Comparison of ENCODE assay signal across 1 cellular context in the genomic region with DNA sequence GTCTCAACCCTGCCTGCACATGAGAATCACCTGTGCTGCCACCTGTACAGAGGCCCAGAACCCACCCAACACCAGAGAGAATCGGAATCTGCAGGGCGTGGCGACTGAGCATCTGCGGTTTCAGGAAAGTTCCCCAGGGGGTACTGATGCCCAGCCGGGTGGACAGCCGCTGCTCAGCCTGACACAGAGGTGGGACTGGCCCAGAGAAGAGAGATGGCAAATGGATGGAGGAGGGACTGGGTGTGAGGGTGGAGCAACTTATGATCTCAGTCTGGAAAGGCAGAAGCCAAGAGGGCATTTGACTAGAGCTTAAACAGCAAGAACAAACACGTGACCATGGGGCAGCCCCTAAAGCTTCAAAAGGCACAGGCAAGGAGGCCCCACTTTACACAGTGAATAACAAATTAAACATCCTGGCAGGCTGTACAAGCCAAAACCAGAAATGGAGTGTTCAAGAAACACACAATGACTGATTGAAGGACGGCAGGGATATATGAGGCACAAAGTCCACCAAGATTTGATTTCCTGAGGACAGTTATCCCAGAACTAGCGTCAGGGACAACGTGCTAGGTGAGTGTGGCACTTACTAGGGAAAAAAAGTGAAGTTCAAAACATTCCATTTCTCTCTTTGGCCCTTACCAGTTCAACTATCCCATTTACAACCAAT.
TF ChIP-seq lines count a peak whose summit lies in the region.

No MANE protein-coding gene starts in this region.

TF ChIP-seq in HepG2, 621 proteins besides CTCF, POLR2A, EP300 and RAD21 (continued from another document and continues in another):
- TF ChIP-seq, protein P1, sequence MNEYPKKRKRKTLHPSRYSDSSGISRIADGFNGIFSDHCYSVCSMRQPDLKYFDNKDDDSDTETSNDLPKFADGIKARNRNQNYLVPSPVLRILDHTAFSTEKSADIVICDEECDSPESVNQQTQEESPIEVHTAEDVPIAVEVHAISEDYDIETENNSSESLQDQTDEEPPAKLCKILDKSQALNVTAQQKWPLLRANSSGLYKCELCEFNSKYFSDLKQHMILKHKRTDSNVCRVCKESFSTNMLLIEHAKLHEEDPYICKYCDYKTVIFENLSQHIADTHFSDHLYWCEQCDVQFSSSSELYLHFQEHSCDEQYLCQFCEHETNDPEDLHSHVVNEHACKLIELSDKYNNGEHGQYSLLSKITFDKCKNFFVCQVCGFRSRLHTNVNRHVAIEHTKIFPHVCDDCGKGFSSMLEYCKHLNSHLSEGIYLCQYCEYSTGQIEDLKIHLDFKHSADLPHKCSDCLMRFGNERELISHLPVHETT (CRISPR knock-in tag; conservative IDR thresholded peaks at IDR 0.05): no peak
- no peak for TF ChIP-seq KDM5B (CRISPR knock-in tag; IDR thresholded peaks at IDR 0.05; ENCODE audit: borderline replicate concordance)
- no peak for TF ChIP-seq GLI4 (CRISPR knock-in tag; IDR thresholded peaks at IDR 0.05; ENCODE audit: borderline replicate concordance)
- no peak for TF ChIP-seq ZNF775 (CRISPR knock-in tag; IDR thresholded peaks at IDR 0.05; ENCODE audit: borderline replicate concordance)
- peak; percentile 83 for TF ChIP-seq FOXA3 (CRISPR knock-in tag; IDR thresholded peaks at IDR 0.05)
- peak; percentile 38; the same call in 1 of the 2 replicates for TF ChIP-seq TAF1 (CRISPR knock-in tag; IDR thresholded peaks at IDR 0.05)
- TF ChIP-seq ZNF7 (CRISPR knock-in tag; IDR thresholded peaks at IDR 0.05): no peak
- TF ChIP-seq, protein P2, sequence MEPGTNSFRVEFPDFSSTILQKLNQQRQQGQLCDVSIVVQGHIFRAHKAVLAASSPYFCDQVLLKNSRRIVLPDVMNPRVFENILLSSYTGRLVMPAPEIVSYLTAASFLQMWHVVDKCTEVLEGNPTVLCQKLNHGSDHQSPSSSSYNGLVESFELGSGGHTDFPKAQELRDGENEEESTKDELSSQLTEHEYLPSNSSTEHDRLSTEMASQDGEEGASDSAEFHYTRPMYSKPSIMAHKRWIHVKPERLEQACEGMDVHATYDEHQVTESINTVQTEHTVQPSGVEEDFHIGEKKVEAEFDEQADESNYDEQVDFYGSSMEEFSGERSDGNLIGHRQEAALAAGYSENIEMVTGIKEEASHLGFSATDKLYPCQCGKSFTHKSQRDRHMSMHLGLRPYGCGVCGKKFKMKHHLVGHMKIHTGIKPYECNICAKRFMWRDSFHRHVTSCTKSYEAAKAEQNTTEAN (CRISPR knock-in tag; conservative IDR thresholded peaks at IDR 0.05): peak; percentile 76; the same call in 1 of the 2 replicates
- no peak for TF ChIP-seq SAFB2 (CRISPR knock-in tag; IDR thresholded peaks at IDR 0.05; ENCODE audit: borderline replicate concordance, low read depth)
- no peak for TF ChIP-seq PCBP2 (optimal IDR thresholded peaks at IDR 0.05; ENCODE audit: low read depth, low read length, poor library complexity, severe bottlenecking)
- peak; percentile 21; the same call in 1 of the 2 replicates for TF ChIP-seq SSRP1 (CRISPR knock-in tag; IDR thresholded peaks at IDR 0.05)
- peak; percentile 86; the same call in 1 of the 2 replicates for TF ChIP-seq RELA (CRISPR knock-in tag; IDR thresholded peaks at IDR 0.05)
- no peak for TF ChIP-seq HOXA5 (CRISPR knock-in tag; IDR thresholded peaks at IDR 0.05)
- no peak for TF ChIP-seq ZMYM4 (CRISPR knock-in tag; IDR thresholded peaks at IDR 0.05)
- TF ChIP-seq NFKB2 (CRISPR knock-in tag; IDR thresholded peaks at IDR 0.05; ENCODE audit: borderline replicate concordance): no peak
- TF ChIP-seq JUN (CRISPR knock-in tag; IDR thresholded peaks at IDR 0.05): 0 out of 2 replicates have a peak, but pooled peaks have one; percentile 25
- TF ChIP-seq ZNF383 (CRISPR knock-in tag; IDR thresholded peaks at IDR 0.05; ENCODE audit: borderline replicate concordance): no peak
- TF ChIP-seq ZNF552 (CRISPR knock-in tag; IDR thresholded peaks at IDR 0.05; ENCODE audit: borderline replicate concordance): no peak
- peak; percentile 75; the same call in 1 of the 2 replicates for TF ChIP-seq MIXL1 (CRISPR knock-in tag; IDR thresholded peaks at IDR 0.05)
- no peak for TF ChIP-seq ZNF616 (CRISPR knock-in tag; IDR thresholded peaks at IDR 0.05; ENCODE audit: low read depth)
- TF ChIP-seq FOXA1 (IDR thresholded peaks at IDR 0.05): no peak
- TF ChIP-seq FOXA1 (CRISPR knock-in tag; IDR thresholded peaks at IDR 0.05): peak; percentile 75
- no peak for TF ChIP-seq XBP1 (CRISPR knock-in tag; IDR thresholded peaks at IDR 0.05)
- TF ChIP-seq, protein P3, sequence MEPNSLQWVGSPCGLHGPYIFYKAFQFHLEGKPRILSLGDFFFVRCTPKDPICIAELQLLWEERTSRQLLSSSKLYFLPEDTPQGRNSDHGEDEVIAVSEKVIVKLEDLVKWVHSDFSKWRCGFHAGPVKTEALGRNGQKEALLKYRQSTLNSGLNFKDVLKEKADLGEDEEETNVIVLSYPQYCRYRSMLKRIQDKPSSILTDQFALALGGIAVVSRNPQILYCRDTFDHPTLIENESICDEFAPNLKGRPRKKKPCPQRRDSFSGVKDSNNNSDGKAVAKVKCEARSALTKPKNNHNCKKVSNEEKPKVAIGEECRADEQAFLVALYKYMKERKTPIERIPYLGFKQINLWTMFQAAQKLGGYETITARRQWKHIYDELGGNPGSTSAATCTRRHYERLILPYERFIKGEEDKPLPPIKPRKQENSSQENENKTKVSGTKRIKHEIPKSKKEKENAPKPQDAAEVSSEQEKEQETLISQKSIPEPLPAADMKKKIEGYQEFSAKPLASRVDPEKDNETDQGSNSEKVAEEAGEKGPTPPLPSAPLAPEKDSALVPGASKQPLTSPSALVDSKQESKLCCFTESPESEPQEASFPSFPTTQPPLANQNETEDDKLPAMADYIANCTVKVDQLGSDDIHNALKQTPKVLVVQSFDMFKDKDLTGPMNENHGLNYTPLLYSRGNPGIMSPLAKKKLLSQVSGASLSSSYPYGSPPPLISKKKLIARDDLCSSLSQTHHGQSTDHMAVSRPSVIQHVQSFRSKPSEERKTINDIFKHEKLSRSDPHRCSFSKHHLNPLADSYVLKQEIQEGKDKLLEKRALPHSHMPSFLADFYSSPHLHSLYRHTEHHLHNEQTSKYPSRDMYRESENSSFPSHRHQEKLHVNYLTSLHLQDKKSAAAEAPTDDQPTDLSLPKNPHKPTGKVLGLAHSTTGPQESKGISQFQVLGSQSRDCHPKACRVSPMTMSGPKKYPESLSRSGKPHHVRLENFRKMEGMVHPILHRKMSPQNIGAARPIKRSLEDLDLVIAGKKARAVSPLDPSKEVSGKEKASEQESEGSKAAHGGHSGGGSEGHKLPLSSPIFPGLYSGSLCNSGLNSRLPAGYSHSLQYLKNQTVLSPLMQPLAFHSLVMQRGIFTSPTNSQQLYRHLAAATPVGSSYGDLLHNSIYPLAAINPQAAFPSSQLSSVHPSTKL (CRISPR knock-in tag; IDR thresholded peaks at IDR 0.05): peak; percentile 87
- TF ChIP-seq ZNF567 (CRISPR knock-in tag; IDR thresholded peaks at IDR 0.05; ENCODE audit: borderline replicate concordance): no peak
- peak; percentile 91 for TF ChIP-seq PHF21A (CRISPR knock-in tag; IDR thresholded peaks at IDR 0.05)
- TF ChIP-seq AHR (CRISPR knock-in tag; IDR thresholded peaks at IDR 0.05): no peak
- no peak for TF ChIP-seq SOX6 (IDR thresholded peaks at IDR 0.05)
- peak; percentile 87 for TF ChIP-seq SOX6 (CRISPR knock-in tag; IDR thresholded peaks at IDR 0.05)
- no peak for TF ChIP-seq RBFOX2 (IDR thresholded peaks at IDR 0.05; ENCODE audit: low read depth, low read length)
- TF ChIP-seq TBL1XR1 (IDR thresholded peaks at IDR 0.05; ENCODE audit: borderline replicate concordance, low read length, partially characterized antibody): no peak
- TF ChIP-seq ZNF776 (CRISPR knock-in tag; IDR thresholded peaks at IDR 0.05): no peak
- no peak for TF ChIP-seq ZNF75D (CRISPR knock-in tag; IDR thresholded peaks at IDR 0.05; ENCODE audit: borderline replicate concordance)
- TF ChIP-seq, protein P4, sequence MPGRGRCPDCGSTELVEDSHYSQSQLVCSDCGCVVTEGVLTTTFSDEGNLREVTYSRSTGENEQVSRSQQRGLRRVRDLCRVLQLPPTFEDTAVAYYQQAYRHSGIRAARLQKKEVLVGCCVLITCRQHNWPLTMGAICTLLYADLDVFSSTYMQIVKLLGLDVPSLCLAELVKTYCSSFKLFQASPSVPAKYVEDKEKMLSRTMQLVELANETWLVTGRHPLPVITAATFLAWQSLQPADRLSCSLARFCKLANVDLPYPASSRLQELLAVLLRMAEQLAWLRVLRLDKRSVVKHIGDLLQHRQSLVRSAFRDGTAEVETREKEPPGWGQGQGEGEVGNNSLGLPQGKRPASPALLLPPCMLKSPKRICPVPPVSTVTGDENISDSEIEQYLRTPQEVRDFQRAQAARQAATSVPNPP (CRISPR knock-in tag; IDR thresholded peaks at IDR 0.05): no peak
- TF ChIP-seq, protein P5, sequence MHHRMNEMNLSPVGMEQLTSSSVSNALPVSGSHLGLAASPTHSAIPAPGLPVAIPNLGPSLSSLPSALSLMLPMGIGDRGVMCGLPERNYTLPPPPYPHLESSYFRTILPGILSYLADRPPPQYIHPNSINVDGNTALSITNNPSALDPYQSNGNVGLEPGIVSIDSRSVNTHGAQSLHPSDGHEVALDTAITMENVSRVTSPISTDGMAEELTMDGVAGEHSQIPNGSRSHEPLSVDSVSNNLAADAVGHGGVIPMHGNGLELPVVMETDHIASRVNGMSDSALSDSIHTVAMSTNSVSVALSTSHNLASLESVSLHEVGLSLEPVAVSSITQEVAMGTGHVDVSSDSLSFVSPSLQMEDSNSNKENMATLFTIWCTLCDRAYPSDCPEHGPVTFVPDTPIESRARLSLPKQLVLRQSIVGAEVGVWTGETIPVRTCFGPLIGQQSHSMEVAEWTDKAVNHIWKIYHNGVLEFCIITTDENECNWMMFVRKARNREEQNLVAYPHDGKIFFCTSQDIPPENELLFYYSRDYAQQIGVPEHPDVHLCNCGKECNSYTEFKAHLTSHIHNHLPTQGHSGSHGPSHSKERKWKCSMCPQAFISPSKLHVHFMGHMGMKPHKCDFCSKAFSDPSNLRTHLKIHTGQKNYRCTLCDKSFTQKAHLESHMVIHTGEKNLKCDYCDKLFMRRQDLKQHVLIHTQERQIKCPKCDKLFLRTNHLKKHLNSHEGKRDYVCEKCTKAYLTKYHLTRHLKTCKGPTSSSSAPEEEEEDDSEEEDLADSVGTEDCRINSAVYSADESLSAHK (CRISPR knock-in tag; IDR thresholded peaks at IDR 0.05; ENCODE audit: borderline replicate concordance): no peak
- no peak for TF ChIP-seq ZNF564 (CRISPR knock-in tag; IDR thresholded peaks at IDR 0.05)
- TF ChIP-seq, protein P6, sequence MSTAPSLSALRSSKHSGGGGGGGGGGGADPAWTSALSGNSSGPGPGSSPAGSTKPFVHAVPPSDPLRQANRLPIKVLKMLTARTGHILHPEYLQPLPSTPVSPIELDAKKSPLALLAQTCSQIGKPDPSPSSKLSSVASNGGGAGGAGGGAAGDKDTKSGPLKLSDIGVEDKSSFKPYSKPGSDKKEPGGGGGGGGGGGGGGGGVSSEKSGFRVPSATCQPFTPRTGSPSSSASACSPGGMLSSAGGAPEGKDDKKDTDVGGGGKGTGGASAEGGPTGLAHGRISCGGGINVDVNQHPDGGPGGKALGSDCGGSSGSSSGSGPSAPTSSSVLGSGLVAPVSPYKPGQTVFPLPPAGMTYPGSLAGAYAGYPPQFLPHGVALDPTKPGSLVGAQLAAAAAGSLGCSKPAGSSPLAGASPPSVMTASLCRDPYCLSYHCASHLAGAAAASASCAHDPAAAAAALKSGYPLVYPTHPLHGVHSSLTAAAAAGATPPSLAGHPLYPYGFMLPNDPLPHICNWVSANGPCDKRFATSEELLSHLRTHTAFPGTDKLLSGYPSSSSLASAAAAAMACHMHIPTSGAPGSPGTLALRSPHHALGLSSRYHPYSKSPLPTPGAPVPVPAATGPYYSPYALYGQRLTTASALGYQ (CRISPR knock-in tag; IDR thresholded peaks at IDR 0.05): peak; percentile 76; the same call in 1 of the 2 replicates
- peak; percentile 86; the same call in 1 of the 2 replicates for TF ChIP-seq RAD51 (IDR thresholded peaks at IDR 0.05; ENCODE audit: borderline replicate concordance)
- no peak for TF ChIP-seq NPAS2 (CRISPR knock-in tag; IDR thresholded peaks at IDR 0.05; ENCODE audit: borderline replicate concordance)
- TF ChIP-seq SMC3 (IDR thresholded peaks at IDR 0.05; ENCODE audit: low read length): no peak
- no peak for TF ChIP-seq NCOA5 (CRISPR knock-in tag; IDR thresholded peaks at IDR 0.05)
- TF ChIP-seq GABPA (IDR thresholded peaks at IDR 0.05; ENCODE audit: low read depth, low read length): no peak
- peak; percentile 56 for TF ChIP-seq GABPA (CRISPR knock-in tag; IDR thresholded peaks at IDR 0.05; ENCODE audit: low read depth)
- 0 out of 2 replicates have a peak, but pooled peaks have one; percentile 61 for TF ChIP-seq JUND (CRISPR knock-in tag; IDR thresholded peaks at IDR 0.05)
- TF ChIP-seq, protein P7, sequence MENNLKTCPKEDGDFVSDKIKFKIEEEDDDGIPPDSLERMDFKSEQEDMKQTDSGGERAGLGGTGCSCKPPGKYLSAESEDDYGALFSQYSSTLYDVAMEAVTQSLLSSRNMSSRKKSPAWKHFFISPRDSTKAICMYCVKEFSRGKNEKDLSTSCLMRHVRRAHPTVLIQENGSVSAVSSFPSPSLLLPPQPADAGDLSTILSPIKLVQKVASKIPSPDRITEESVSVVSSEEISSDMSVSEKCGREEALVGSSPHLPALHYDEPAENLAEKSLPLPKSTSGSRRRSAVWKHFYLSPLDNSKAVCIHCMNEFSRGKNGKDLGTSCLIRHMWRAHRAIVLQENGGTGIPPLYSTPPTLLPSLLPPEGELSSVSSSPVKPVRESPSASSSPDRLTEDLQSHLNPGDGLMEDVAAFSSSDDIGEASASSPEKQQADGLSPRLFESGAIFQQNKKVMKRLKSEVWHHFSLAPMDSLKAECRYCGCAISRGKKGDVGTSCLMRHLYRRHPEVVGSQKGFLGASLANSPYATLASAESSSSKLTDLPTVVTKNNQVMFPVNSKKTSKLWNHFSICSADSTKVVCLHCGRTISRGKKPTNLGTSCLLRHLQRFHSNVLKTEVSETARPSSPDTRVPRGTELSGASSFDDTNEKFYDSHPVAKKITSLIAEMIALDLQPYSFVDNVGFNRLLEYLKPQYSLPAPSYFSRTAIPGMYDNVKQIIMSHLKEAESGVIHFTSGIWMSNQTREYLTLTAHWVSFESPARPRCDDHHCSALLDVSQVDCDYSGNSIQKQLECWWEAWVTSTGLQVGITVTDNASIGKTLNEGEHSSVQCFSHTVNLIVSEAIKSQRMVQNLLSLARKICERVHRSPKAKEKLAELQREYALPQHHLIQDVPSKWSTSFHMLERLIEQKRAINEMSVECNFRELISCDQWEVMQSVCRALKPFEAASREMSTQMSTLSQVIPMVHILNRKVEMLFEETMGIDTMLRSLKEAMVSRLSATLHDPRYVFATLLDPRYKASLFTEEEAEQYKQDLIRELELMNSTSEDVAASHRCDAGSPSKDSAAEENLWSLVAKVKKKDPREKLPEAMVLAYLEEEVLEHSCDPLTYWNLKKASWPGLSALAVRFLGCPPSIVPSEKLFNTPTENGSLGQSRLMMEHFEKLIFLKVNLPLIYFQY (CRISPR knock-in tag; IDR thresholded peaks at IDR 0.05; ENCODE audit: borderline replicate concordance): no peak
